In the genomic region with DNA sequence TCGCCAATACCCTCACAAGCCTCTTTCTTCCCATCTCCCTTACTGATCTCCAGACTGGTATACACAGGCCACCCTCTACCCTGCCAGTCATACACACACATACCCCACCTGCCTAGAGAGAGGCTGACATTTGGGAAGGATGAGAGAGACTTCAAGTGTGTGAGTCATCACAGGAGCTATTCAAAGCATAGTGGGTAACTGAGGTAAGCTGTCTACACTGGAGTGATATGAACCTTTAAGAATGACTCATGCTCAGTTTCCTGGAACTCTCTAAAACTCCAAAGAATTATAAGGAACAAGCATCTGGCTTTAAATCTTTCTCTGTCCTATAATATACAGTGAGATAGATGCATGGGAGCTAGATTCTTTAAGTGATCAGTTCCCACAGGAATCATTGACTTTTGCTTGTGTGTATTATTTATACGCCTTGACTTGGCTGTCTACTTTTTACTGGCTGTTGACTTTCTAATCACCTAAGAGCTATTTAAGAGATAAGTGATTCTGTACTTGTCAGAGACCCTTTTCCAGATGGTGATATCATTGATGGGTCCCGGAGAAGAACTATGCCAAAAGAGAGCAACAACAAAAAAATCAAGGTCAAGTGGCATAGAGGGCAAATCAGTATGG, we compare ENCODE assay signal across 17 cellular contexts. TPM values are rescaled to one million over a fixed set of nuclear protein-coding genes. Genes with fewer than 3 reads are reported as not detected.
DNase-seq lines count a peak whose midpoint lies in the region; ATAC-seq, FAIRE-seq and TF ChIP-seq lines count a peak whose summit lies in the region.
"Had no signal": no experiment of that assay in that cellular context is flagged by ENCODE, and none has a peak within 500 bp of the region (broad histone marks: within the 10 kb centered on the region; RNA-seq: fewer than 3 reads in every experiment).

No MANE protein-coding gene starts in this region.

- H3K9me3 ChIP-seq in body of pancreas: no peaks in the 10 kb centered on the region

- ATAC-seq in body of pancreas (peak; percentile 21), GM18517 (IDR thresholded peaks at IDR 0.05; ENCODE audit: unreplicated experiment) (no peak)
- ATAC-seq in effector memory CD8-positive, alpha-beta T cell (replicated peaks): no peak
- ATAC-seq: left lobe of liver, WTC11 had no signal

- DNase-seq in DMS79 treated with DMSO at 0.1 percent for 48 hours (lab: John Stamatoyannopoulos, UW): peak; percentile 5
- DNase-seq in DMS79 (lab: John Stamatoyannopoulos, UW): no peak
- DNase-seq in NCI-H345 (lab: John Stamatoyannopoulos, UW): peak; percentile 74
- no peak for DNase-seq in body of pancreas
- DNase-seq in renal cortical epithelial cell (ENCODE audit: low read depth): peak; percentile 86
- DNase-seq in effector memory CD8-positive, alpha-beta T cell: no peak
- DNase-seq in H54 (ENCODE audit: insufficient read length, low spot score): no peak
- DNase-seq: aorta, HFFc6, NCI-H146, posterior cingulate gyrus had no signal

- no peaks in the 10 kb centered on the region for H3K36me3 Mint-ChIP-seq in effector memory CD8-positive, alpha-beta T cell (ENCODE audit: insufficient read depth)
- H3K36me3 Mint-ChIP-seq: WTC11 had no signal

- H3K36me3 ChIP-seq in body of pancreas (replicated peaks in 1 of 2; ENCODE audit: insufficient read depth in 1 of 2, low read depth in 2 of 2): no peaks in the 10 kb centered on the region

- TF ChIP-seq POLR2A in body of pancreas (IDR thresholded peaks at IDR 0.05) (no peak), H54 (IDR thresholded peaks at IDR 0.05; ENCODE audit: low read depth, low read length) (no peak)

- WGBS in body of pancreas, 2 donors: 51 to 62% methylated on average over 3 of the region's 3 CpGs

- H3K27me3 Mint-ChIP-seq in effector memory CD8-positive, alpha-beta T cell: peaks cover 21 to 25% of the 10 kb centered on the region in 2 donors

- no peaks in the 10 kb centered on the region for H3K9me3 Mint-ChIP-seq in effector memory CD8-positive, alpha-beta T cell
- H3K9me3 Mint-ChIP-seq: HFFc6, WTC11 had no signal

- H3K4me3 ChIP-seq in body of pancreas: no peak overlapping the region

- H3K27ac ChIP-seq in body of pancreas: no peak overlapping the region

- no peaks in the 10 kb centered on the region for H3K4me1 Mint-ChIP-seq in effector memory CD8-positive, alpha-beta T cell (ENCODE audit: low read depth in 2 of 2)

- H3K4me1 ChIP-seq in body of pancreas: peaks cover 24% of the 10 kb centered on the region

- intact Hi-C loops in body of pancreas (cut with DNase I): no loop called here

- no peaks in the 10 kb centered on the region for H3K27me3 ChIP-seq in body of pancreas

- TF ChIP-seq CTCF in body of pancreas (IDR thresholded peaks at IDR 0.05): no peak

- H3K4me3 Mint-ChIP-seq in effector memory CD8-positive, alpha-beta T cell: no peak overlapping the region
- H3K4me3 Mint-ChIP-seq: HFFc6, WTC11 had no signal

- FAIRE-seq in H54 (lab: Jason Lieb, UNC): no peak
- FAIRE-seq: A204.1 had no signal

- H3K27ac Mint-ChIP-seq in effector memory CD8-positive, alpha-beta T cell: no peak overlapping the region
- H3K27ac Mint-ChIP-seq: HFFc6, WTC11 had no signal

RNA-seq across cellular contexts. Expression of a gene that starts 5.8 kb away (rescaled TPM):
- total RNA-seq in body of pancreas (10 to 100 TPM; 15.8 to 44.8 TPM), renal cortical epithelial cell (0.35 TPM in 1 of 2 replicates, not detected in the other)
- total RNA-seq: G401, RPMI7951, WTC11 had no signal

Comparison
In these comparisons a context has a peak if more than half of its experiments do, and no peak if none do; other contexts are left out.
1. DNase-seq: peak in DMS79 treated with DMSO at 0.1 percent for 48 hours (single experiment), NCI-H345 (single experiment) and renal cortical epithelial cell (single experiment); none in DMS79 (single experiment), body of pancreas (0 of 4), effector memory CD8-positive, alpha-beta T cell (0 of 3) and H54 (single experiment).
2. RNA of a gene that starts 5.8 kb away (total RNA-seq): 15.8 to 44.8 TPM in body of pancreas; 0.35 TPM in renal cortical epithelial cell; every median in the first group is over 10 times any median in the second.